1 cellular context compared by ENCODE assay signal in genomic region chr2:97704989-97705388, GRCh38.
TF ChIP-seq lines count a peak whose summit lies in the region.

No MANE protein-coding gene starts in this region.

TF ChIP-seq in HepG2, 621 proteins besides CTCF, POLR2A, EP300 and RAD21:
- no peak for TF ChIP-seq JUN (CRISPR knock-in tag; IDR thresholded peaks at IDR 0.05)
- TF ChIP-seq, protein P1, sequence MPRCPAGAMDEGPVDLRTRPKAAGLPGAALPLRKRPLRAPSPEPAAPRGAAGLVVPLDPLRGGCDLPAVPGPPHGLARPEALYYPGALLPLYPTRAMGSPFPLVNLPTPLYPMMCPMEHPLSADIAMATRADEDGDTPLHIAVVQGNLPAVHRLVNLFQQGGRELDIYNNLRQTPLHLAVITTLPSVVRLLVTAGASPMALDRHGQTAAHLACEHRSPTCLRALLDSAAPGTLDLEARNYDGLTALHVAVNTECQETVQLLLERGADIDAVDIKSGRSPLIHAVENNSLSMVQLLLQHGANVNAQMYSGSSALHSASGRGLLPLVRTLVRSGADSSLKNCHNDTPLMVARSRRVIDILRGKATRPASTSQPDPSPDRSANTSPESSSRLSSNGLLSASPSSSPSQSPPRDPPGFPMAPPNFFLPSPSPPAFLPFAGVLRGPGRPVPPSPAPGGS (CRISPR knock-in tag; IDR thresholded peaks at IDR 0.05), result no peak
- TF ChIP-seq MTA3 (CRISPR knock-in tag; IDR thresholded peaks at IDR 0.05), result no peak
- no peak for TF ChIP-seq YEATS2 (CRISPR knock-in tag; IDR thresholded peaks at IDR 0.05; ENCODE audit: borderline replicate concordance)
- TF ChIP-seq KLF11 (CRISPR knock-in tag; IDR thresholded peaks at IDR 0.05), result no peak
- TF ChIP-seq ZNF567 (CRISPR knock-in tag; IDR thresholded peaks at IDR 0.05; ENCODE audit: borderline replicate concordance), result no peak
- TF ChIP-seq DBP (CRISPR knock-in tag; IDR thresholded peaks at IDR 0.05; ENCODE audit: not compliant biosample characterization), result no peak
- TF ChIP-seq ZNF841 (CRISPR knock-in tag; IDR thresholded peaks at IDR 0.05; ENCODE audit: borderline replicate concordance), result no peak
- TF ChIP-seq RAD51 (IDR thresholded peaks at IDR 0.05; ENCODE audit: borderline replicate concordance), result no peak
- TF ChIP-seq ZNF282 (IDR thresholded peaks at IDR 0.05; ENCODE audit: partially characterized antibody), result no peak
- TF ChIP-seq ZNF678 (CRISPR knock-in tag; IDR thresholded peaks at IDR 0.05), result no peak
- no peak for TF ChIP-seq CAMTA2 (CRISPR knock-in tag; IDR thresholded peaks at IDR 0.05; ENCODE audit: borderline replicate concordance)
- TF ChIP-seq ZBTB7A (CRISPR knock-in tag; IDR thresholded peaks at IDR 0.05), result no peak
TF ChIP-seq in HepG2: peak in this region for 0.
